Comparison of ENCODE assay signal across 7 cellular contexts in genomic region chr12:15322164-15323054, GRCh38. TPM values are rescaled to one million over a fixed set of nuclear protein-coding genes. Genes with fewer than 3 reads are reported as not detected.
DNase-seq lines count a peak whose midpoint lies in the region; ATAC-seq, FAIRE-seq and TF ChIP-seq lines count a peak whose summit lies in the region.

TSS of gene PTPRO (plus strand) at chr12:15322508.

- H3K27me3 ChIP-seq in pancreas = peaks cover 0 to 10% (median 3%) of the 10 kb centered on the region in 4 donors

- WGBS in pancreas, 2 donors = 1% methylated on average over 61 to 69 of the region's 69 CpGs

- CTCF ChIA-PET in HEK293 (lab: Yijun Ruan, JAX) = interaction anchor here (0.8 kb wide), 1 partner anchor 100 kb away, joined by 3 read pairs; no protein-coding TSS in a partner anchor

- POLR2A ChIA-PET in HEK293 (lab: Yijun Ruan, JAX) = no interaction called here

- H3K36me3 ChIP-seq in HEK293 (ENCODE audit: control insufficient read depth in 2 of 2, insufficient read depth in 1 of 2, low read length in 2 of 2) (no peaks in the 10 kb centered on the region), pancreas (no peaks in the 10 kb centered on the region)

- no peaks in the 10 kb centered on the region for H3K9me3 ChIP-seq in HEK293 (ENCODE audit: control insufficient read depth, insufficient read depth, low read depth, low read length)
- H3K9me3 ChIP-seq in pancreas = no peaks in the 10 kb centered on the region

- intact Hi-C loops in pancreas (cut with DNase I) = no loop called here

- in situ Hi-C loops in GM13976 (cut with MboI; ENCODE audit: low sequenced_read_pairs, unreplicated experiment) = no loop called here

- DNase-seq in NCI-H748 (lab: John Stamatoyannopoulos, UW; ENCODE audit: unreplicated experiment) (peak; percentile 77), fibroblast of the aortic adventitia (ENCODE audit: low read depth) (no peak), pancreas (peak in 4 of 6 donors; percentile 15 to 69 (median 42)), GM13976 (ENCODE audit: low spot score) (no peak)

- H3K27ac ChIP-seq in HEK293 (ENCODE audit: extremely low read depth, low read depth, low read length) = no peak within 1 kb of the TSS; the same call in 1 of the 2 replicates
- no peak within 1 kb of the TSS for H3K27ac ChIP-seq in pancreas

- H3K4me3 ChIP-seq in HEK293 (ENCODE audit: low read depth, low read length) = peak within 1 kb of the TSS; percentile 34
- H3K4me3 ChIP-seq in fibroblast of the aortic adventitia (ENCODE audit: low read depth, low read length) = peak within 1 kb of the TSS; percentile 43
- peak within 1 kb of the TSS; percentile 5 to 44 (median 18) for H3K4me3 ChIP-seq in pancreas

- peak; percentile 56 to 82 (median 77) for ATAC-seq in pancreas
- no peak for ATAC-seq in GM18861 (IDR thresholded peaks at IDR 0.05; ENCODE audit: unreplicated experiment)
- ATAC-seq in GM21529 (IDR thresholded peaks at IDR 0.05; ENCODE audit: unreplicated experiment) = no peak

- H3K4me1 ChIP-seq in HEK293 (ENCODE audit: control insufficient read depth, insufficient read depth, low read length) (peaks cover 4% of the 10 kb centered on the region; the same call in 1 of the 2 replicates), pancreas (no peaks in the 10 kb centered on the region)

- TF ChIP-seq CTCF in HEK293 (tag by site-specific recombination; IDR thresholded peaks at IDR 0.05) (peak; percentile 59; the same call in 1 of the 2 replicates), fibroblast of the aortic adventitia (IDR thresholded peaks at IDR 0.05; ENCODE audit: insufficient read depth, low read length) (no peak), pancreas (IDR thresholded peaks at IDR 0.05) (no peak), GM13976 (IDR thresholded peaks at IDR 0.05; ENCODE audit: borderline replicate concordance, control extremely low read depth, extremely low read depth, insufficient read depth, missing control alignments) (no peak)

- FAIRE-seq in pancreas (lab: Jason Lieb, UNC) = no peak

TF ChIP-seq in HEK293, 187 proteins besides CTCF, POLR2A, EP300 and RAD21 (continues in another document):
- TF ChIP-seq ZNF18 (tag by site-specific recombination; IDR thresholded peaks at IDR 0.05) = no peak
- 0 out of 2 replicates have a peak, but pooled peaks have one; percentile 31 for TF ChIP-seq ZBTB6 (tag by site-specific recombination; IDR thresholded peaks at IDR 0.05)
- TF ChIP-seq ZNF76 (tag by site-specific recombination; IDR thresholded peaks at IDR 0.05; ENCODE audit: borderline replicate concordance, low read depth) = peak; percentile 80
- no peak for TF ChIP-seq ZNF311 (tag by site-specific recombination; IDR thresholded peaks at IDR 0.05; ENCODE audit: borderline replicate concordance)
- peak; percentile 40; the same call in 1 of the 2 replicates for TF ChIP-seq ZFHX2 (tag by site-specific recombination; conservative IDR thresholded peaks at IDR 0.05)
- peak; percentile 59; the same call in 1 of the 2 replicates for TF ChIP-seq ZNF777 (tag by site-specific recombination; IDR thresholded peaks at IDR 0.05; ENCODE audit: borderline replicate concordance)
- peak; percentile 44 for TF ChIP-seq ZNF449 (tag by site-specific recombination; IDR thresholded peaks at IDR 0.05)
- peak; percentile 26; the same call in 1 of the 2 replicates for TF ChIP-seq ZBTB20 (tag by site-specific recombination; IDR thresholded peaks at IDR 0.05)
- peak; percentile 92; the same call in 1 of the 2 replicates for TF ChIP-seq ZNF610 (tag by site-specific recombination; IDR thresholded peaks at IDR 0.05; ENCODE audit: borderline replicate concordance)
- TF ChIP-seq ZNF658 (tag by site-specific recombination; IDR thresholded peaks at IDR 0.05) = no peak
- TF ChIP-seq SP3 (tag by site-specific recombination; IDR thresholded peaks at IDR 0.05) = peak; percentile 59
- TF ChIP-seq ZEB2 (tag by site-specific recombination; IDR thresholded peaks at IDR 0.05) = peak; percentile 16; the same call in 1 of the 2 replicates
- TF ChIP-seq ZNF843 (tag by site-specific recombination; IDR thresholded peaks at IDR 0.05) = no peak
- 0 out of 2 replicates have a peak, but pooled peaks have one; percentile 7 for TF ChIP-seq ZNF398 (tag by site-specific recombination; IDR thresholded peaks at IDR 0.05)
- TF ChIP-seq SP2 (tag by site-specific recombination; IDR thresholded peaks at IDR 0.05) = 0 out of 2 replicates have a peak, but pooled peaks have one; percentile 11
- 0 out of 2 replicates have a peak, but pooled peaks have one; percentile 29 for TF ChIP-seq EGR2 (tag by site-specific recombination; IDR thresholded peaks at IDR 0.05; ENCODE audit: low read depth)
- peak; percentile 22; the same call in 1 of the 2 replicates for TF ChIP-seq ZIC2 (tag by site-specific recombination; IDR thresholded peaks at IDR 0.05)
- no peak for TF ChIP-seq ZNF837 (tag by site-specific recombination; IDR thresholded peaks at IDR 0.05)
- peak; percentile 81 for TF ChIP-seq ZBTB8A (tag by site-specific recombination; IDR thresholded peaks at IDR 0.05)
- TF ChIP-seq ZSCAN5A (tag by site-specific recombination; IDR thresholded peaks at IDR 0.05) = no peak
- TF ChIP-seq ZNF391 (tag by site-specific recombination; IDR thresholded peaks at IDR 0.05; ENCODE audit: borderline replicate concordance, low read depth) = no peak

RNA-seq across cellular contexts. Expression of gene PTPRO, which starts in this region (rescaled TPM):
- total RNA-seq in fibroblast of the aortic adventitia (ENCODE audit: low replicate concordance) (0.57 and 3.1 TPM in 2 replicates), pancreas (1 to 10 TPM in 1 of 6 donors, under 1 TPM in 4, not detected in 1; 0.28 to 2.6 (median 0.55) TPM)
- polyA plus RNA-seq in pancreas = under 1 TPM; 0.11 to 0.19 TPM

Comparison
In these comparisons a context has a peak if more than half of its experiments do, and no peak if none do; other contexts are left out.
1. DNase-seq: peak in NCI-H748 (single experiment) and pancreas (4 of 6); none in fibroblast of the aortic adventitia (single experiment) and GM13976 (single experiment).
2. ATAC-seq: peak in pancreas (4 of 4); none in GM18861 (single experiment) and GM21529 (single experiment).
3. Peak in every context shown above with its lines, with median percentiles within 50 percentile points of each other: H3K4me3 ChIP-seq.